Comparison of ENCODE assay signal across 8 cellular contexts in the genomic region with DNA sequence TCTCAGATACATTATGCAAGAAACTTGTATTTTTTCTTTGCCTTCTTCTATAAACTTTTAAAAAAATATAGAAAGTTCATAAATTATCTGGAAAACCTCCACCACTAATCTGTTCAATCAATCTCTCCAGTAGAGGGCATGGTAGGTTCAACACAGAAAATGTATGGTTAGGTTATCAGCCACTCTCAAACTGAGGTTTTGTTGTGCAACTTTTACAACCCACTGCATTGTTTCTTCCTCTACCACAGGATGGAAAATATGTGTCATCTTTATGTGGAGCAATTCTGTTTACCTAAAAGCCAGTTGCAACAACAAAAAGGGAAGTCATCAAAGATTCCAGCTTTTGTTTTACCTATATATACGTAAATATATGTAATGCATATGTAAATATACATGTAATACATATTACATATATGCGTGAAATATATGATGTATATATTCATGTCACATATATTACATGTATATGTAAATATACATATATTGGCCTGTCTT. TPM values are rescaled to one million over a fixed set of nuclear protein-coding genes. Genes with fewer than 3 reads are reported as not detected.
A peak's percentile ranks its signal among the peaks of the same experiment; 100 is the strongest.
DNase-seq lines count a peak whose midpoint lies in the region; ATAC-seq, FAIRE-seq and TF ChIP-seq lines count a peak whose summit lies in the region.

No MANE protein-coding gene starts in this region.

- DNase-seq in right atrium auricular region (ENCODE audit: low spot score) (no peak), left ventricle myocardium superior (no peak), HTR-8/SVneo (ENCODE audit: insufficient read length, low spot score) (peak; percentile 70), RPMI7951 (ENCODE audit: low read depth) (peak; percentile 87), ureter (ENCODE audit: low spot score) (no peak)
- DNase-seq in effector memory CD4-positive, alpha-beta T cell = no peak
- DNase-seq in naive thymus-derived CD8-positive, alpha-beta T cell = peak in 4 of 10 donors; percentile 32 to 69 (median 62)

- FAIRE-seq in HTR-8/SVneo (lab: Jason Lieb, UNC) = no peak

- peaks cover 0 to 1% (median 0%) of the 10 kb centered on the region in 3 donors for H3K36me3 Mint-ChIP-seq in naive thymus-derived CD8-positive, alpha-beta T cell

- H3K36me3 ChIP-seq in right atrium auricular region = peaks cover 8% of the 10 kb centered on the region
- no peaks in the 10 kb centered on the region for H3K36me3 ChIP-seq in effector memory CD4-positive, alpha-beta T cell (ENCODE audit: control insufficient read depth, insufficient read depth, low read length)

- H3K4me1 ChIP-seq in right atrium auricular region = peaks cover 0 to 27% of the 10 kb centered on the region in 2 donors
- H3K4me1 ChIP-seq in effector memory CD4-positive, alpha-beta T cell (ENCODE audit: control insufficient read depth, insufficient read depth, low read length, poor library complexity, severe bottlenecking) = peaks cover 17% of the 10 kb centered on the region

- H3K27me3 Mint-ChIP-seq in naive thymus-derived CD8-positive, alpha-beta T cell = no peaks in the 10 kb centered on the region

- TF ChIP-seq CTCF in right atrium auricular region (IDR thresholded peaks at IDR 0.05) = peak; percentile 33 to 62

- no peaks in the 10 kb centered on the region for H3K27me3 ChIP-seq in right atrium auricular region
- no peaks in the 10 kb centered on the region for H3K27me3 ChIP-seq in effector memory CD4-positive, alpha-beta T cell (replicated peaks; ENCODE audit: control insufficient read depth, insufficient read depth, low read length, poor library complexity, severe bottlenecking)

- H3K9me3 ChIP-seq in right atrium auricular region = no peaks in the 10 kb centered on the region
- H3K9me3 ChIP-seq in effector memory CD4-positive, alpha-beta T cell (ENCODE audit: control insufficient read depth, low read length) = no peaks in the 10 kb centered on the region

- no peak overlapping the region for H3K27ac ChIP-seq in right atrium auricular region
- H3K27ac ChIP-seq in effector memory CD4-positive, alpha-beta T cell (ENCODE audit: insufficient read depth, low read length, poor library complexity, severe bottlenecking) = peak overlapping the region; percentile 82

- peak overlapping the region in 1 of 10 donors; percentile 93 for H3K27ac Mint-ChIP-seq in naive thymus-derived CD8-positive, alpha-beta T cell

- peaks cover 11 to 39% (median 28%) of the 10 kb centered on the region in 4 donors for H3K4me1 Mint-ChIP-seq in naive thymus-derived CD8-positive, alpha-beta T cell

- H3K4me3 ChIP-seq in right atrium auricular region = no peak overlapping the region
- H3K4me3 ChIP-seq in effector memory CD4-positive, alpha-beta T cell (ENCODE audit: insufficient read depth, low read depth, low read length, poor library complexity, severe bottlenecking) = no peak overlapping the region

- intact Hi-C loops in left ventricle myocardium superior (cut with micrococcal nuclease) = loop anchor here (5.0 to 10.0 kb wide), 3 partner anchors 211 to 319 kb away; a partner anchor contains a TSS

- ATAC-seq in left ventricle myocardium superior = no peak
- ATAC-seq in GM21528 (IDR thresholded peaks at IDR 0.05; ENCODE audit: low FRiP score, unreplicated experiment) = peak; percentile 33
- peak; percentile 10 to 17 for ATAC-seq in naive thymus-derived CD8-positive, alpha-beta T cell

- POLR2A ChIA-PET in naive thymus-derived CD8-positive, alpha-beta T cell (lab: Charles Lee) = interaction anchor here (1.3 kb wide), 1 partner anchor 253 kb away, joined by 4 read pairs; a partner anchor contains a TSS

- peak overlapping the region in 1 of 10 donors; percentile 34 for H3K4me3 Mint-ChIP-seq in naive thymus-derived CD8-positive, alpha-beta T cell

- no peaks in the 10 kb centered on the region for H3K9me3 Mint-ChIP-seq in naive thymus-derived CD8-positive, alpha-beta T cell

RNA-seq across cellular contexts. Expression of a gene that starts 3.0 kb away (rescaled TPM):
- 10 to 100 TPM; 31.2 to 51.2 TPM for total RNA-seq in right atrium auricular region
- 17.1 TPM for total RNA-seq in left ventricle myocardium superior
- 24.7 and 26.9 TPM in 2 replicates for total RNA-seq in RPMI7951 (2014; rRNA removed; shearing (Covaris generic))
- total RNA-seq in naive thymus-derived CD8-positive, alpha-beta T cell = 1 to 10 TPM; 9.7 TPM
- polyA plus RNA-seq in naive thymus-derived CD8-positive, alpha-beta T cell = 10 to 100 TPM; 19.3 to 74.8 (median 25.0) TPM
- total RNA-seq in ureter = 65.2 TPM

Comparison
In these comparisons a context has a peak if more than half of its experiments do, and no peak if none do; other contexts are left out.
1. DNase-seq: peak in HTR-8/SVneo (single experiment) and RPMI7951 (single experiment); none in right atrium auricular region (single experiment), left ventricle myocardium superior (single experiment), effector memory CD4-positive, alpha-beta T cell (0 of 3) and ureter (single experiment).